In the genomic region with DNA sequence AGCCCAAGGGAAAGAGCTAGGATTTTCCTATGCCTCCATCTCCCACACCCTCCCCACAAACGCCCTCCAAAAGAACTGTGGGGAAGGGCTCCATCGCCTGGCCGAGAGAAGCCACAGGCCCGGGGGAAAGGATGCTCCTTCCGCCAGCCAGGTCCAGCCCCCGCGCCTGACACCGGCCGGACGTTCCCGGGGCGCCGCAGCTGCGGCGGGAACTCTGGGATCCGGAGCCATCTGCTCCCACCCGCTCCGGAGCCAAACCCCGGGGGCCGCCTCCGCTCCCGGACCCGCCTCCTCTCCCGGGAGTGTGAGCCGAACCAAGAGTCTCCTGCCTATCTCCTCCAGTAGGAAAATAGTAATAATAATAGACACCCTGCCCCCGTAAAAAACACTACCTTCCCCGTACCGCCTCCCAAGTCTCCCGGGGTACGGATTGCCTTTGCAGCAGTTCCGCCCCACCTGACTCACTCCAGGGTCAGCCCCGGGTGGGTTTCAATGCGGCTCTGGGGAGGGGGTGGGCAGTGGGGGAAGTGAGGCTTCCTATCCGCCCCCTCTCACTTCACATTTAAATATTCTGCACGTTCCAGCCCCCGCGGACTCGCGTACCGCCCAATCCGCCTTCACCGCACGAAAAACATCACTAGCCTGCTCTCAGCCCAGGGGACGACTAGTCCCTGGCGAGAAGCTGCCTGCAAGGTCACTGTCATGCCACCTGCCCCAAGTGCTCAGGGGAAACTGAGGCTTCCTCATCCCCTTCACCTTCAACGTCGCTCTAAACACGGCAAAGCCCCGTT, we compare ENCODE assay signal across 1 cellular context.
TF ChIP-seq lines count a peak whose summit lies in the region.

No MANE protein-coding gene starts in this region.

TF ChIP-seq in HEK293, 187 proteins besides CTCF, POLR2A, EP300 and RAD21 (continued from another document):
- no peak for TF ChIP-seq ELK4 (IDR thresholded peaks at IDR 0.05; ENCODE audit: borderline replicate concordance, low read depth, low read length)
- peak; percentile 74 for TF ChIP-seq GLIS1 (tag by site-specific recombination; IDR thresholded peaks at IDR 0.05)
- TF ChIP-seq ZNF529 (tag by site-specific recombination; IDR thresholded peaks at IDR 0.05; ENCODE audit: insufficient replicate concordance) = no peak
- TF ChIP-seq ZNF341 (tag by site-specific recombination; IDR thresholded peaks at IDR 0.05; ENCODE audit: low read depth) = peak; percentile 44
- 0 out of 2 replicates have a peak, but pooled peaks have one; percentile 46 for TF ChIP-seq KLF16 (tag by site-specific recombination; IDR thresholded peaks at IDR 0.05)
- no peak for TF ChIP-seq ATF2 (tag by site-specific recombination; IDR thresholded peaks at IDR 0.05; ENCODE audit: low read depth)
- TF ChIP-seq ZNF426 (tag by site-specific recombination; IDR thresholded peaks at IDR 0.05) = no peak
- 0 out of 2 replicates have a peak, but pooled peaks have one; percentile 24 for TF ChIP-seq ZBTB10 (tag by site-specific recombination; IDR thresholded peaks at IDR 0.05)
- TF ChIP-seq ZSCAN23 (tag by site-specific recombination; IDR thresholded peaks at IDR 0.05) = no peak
- TF ChIP-seq GLIS2 (tag by site-specific recombination; IDR thresholded peaks at IDR 0.05) = peak; percentile 80
- no peak for TF ChIP-seq GLI4 (tag by site-specific recombination; IDR thresholded peaks at IDR 0.05)
- TF ChIP-seq ZBTB20 (tag by site-specific recombination; IDR thresholded peaks at IDR 0.05) = peak; percentile 87
- TF ChIP-seq ZNF76 (tag by site-specific recombination; IDR thresholded peaks at IDR 0.05; ENCODE audit: borderline replicate concordance, low read depth) = peak; percentile 71
- TF ChIP-seq ZFP3 (tag by site-specific recombination; IDR thresholded peaks at IDR 0.05; ENCODE audit: low read depth) = no peak
- TF ChIP-seq GLI2 (tag by site-specific recombination; IDR thresholded peaks at IDR 0.05; ENCODE audit: borderline replicate concordance, low read depth) = no peak
- TF ChIP-seq KLF17 (tag by site-specific recombination; IDR thresholded peaks at IDR 0.05) = 0 out of 2 replicates have a peak, but pooled peaks have one; percentile 36
- TF ChIP-seq ZNF37A (tag by site-specific recombination; IDR thresholded peaks at IDR 0.05) = no peak
